ENCODE assay signal across 13 cellular contexts in the genomic region with DNA sequence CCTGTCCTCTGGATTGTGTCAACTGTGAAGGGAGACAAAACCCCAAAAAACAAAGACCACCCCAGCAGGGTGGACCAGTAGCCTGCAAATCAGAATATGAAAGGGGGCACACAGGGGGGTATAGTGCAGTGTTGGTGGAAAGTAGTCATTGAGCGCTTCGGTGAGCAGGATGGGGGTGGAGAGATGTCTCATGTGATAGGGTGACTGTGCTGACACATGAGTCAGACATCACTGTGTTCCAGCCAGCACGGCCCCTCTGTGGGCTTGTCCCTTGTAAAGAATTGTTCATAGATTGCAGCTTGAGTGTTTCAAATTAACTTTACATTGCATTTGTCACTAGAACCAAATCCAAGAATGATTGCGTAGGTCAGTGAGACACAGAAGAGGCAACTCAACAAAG. TPM values are rescaled to one million over a fixed set of nuclear protein-coding genes. Genes with fewer than 3 reads are reported as not detected.
DNase-seq lines count a peak whose midpoint lies in the region; ATAC-seq and TF ChIP-seq lines count a peak whose summit lies in the region.
"Had no signal": no experiment of that assay in that cellular context is flagged by ENCODE, and none has a peak within 500 bp of the region (broad histone marks: within the 10 kb centered on the region; RNA-seq: fewer than 3 reads in every experiment).

No MANE protein-coding gene starts in this region.

- no peak overlapping the region for H3K9ac ChIP-seq in PC-3 (ENCODE audit: low read length)
- no peak overlapping the region for H3K9ac ChIP-seq in parathyroid adenoma

- intact Hi-C loops in PC-3 (cut with micrococcal nuclease) = no loop called here

- H3K79me2 ChIP-seq in PC-3 (ENCODE audit: low read length) (0 out of 2 replicates have a peak, but pooled peaks cover 6% of the 10 kb centered on the region), parathyroid adenoma (peaks cover 25% of the 10 kb centered on the region)

- POLR2A ChIA-PET in PC-3 (lab: Charles Lee; ENCODE audit: unreplicated experiment) = no interaction called here

- no peaks in the 10 kb centered on the region for H3K9me2 ChIP-seq in PC-3 (replicated peaks; ENCODE audit: low read length)

- H3K4me2 ChIP-seq in PC-3 (ENCODE audit: low read length) (no peak overlapping the region), parathyroid adenoma (ENCODE audit: low read length) (peak overlapping the region; percentile 52)

- H4K20me1 ChIP-seq in PC-3 (ENCODE audit: low read length) = no peaks in the 10 kb centered on the region

- no peak overlapping the region for H2AFZ ChIP-seq in PC-3 (ENCODE audit: low read length)
- H2AFZ ChIP-seq in parathyroid adenoma = no peak overlapping the region

- H3K36me3 ChIP-seq in PC-3 (ENCODE audit: low read depth, low read length) (peaks cover 81% of the 10 kb centered on the region), parathyroid adenoma (ENCODE audit: control insufficient read depth, insufficient read depth, low read length) (no peaks in the 10 kb centered on the region)
- H3K36me3 ChIP-seq: right lobe of liver had no signal

- H3K4me3 ChIP-seq in PC-3 (ENCODE audit: low read length) (no peak overlapping the region), choroid plexus epithelial cell (ENCODE audit: low read depth, low read length) (no peak overlapping the region), parathyroid adenoma (ENCODE audit: low read depth, low read length) (peak overlapping the region; percentile 27)
- H3K4me3 ChIP-seq: right lobe of liver had no signal

- H3K27ac ChIP-seq in PC-3 (ENCODE audit: low read length) (no peak overlapping the region), parathyroid adenoma (peak overlapping the region; percentile 95)
- H3K27ac ChIP-seq: C4-2B, right lobe of liver had no signal

- BruUV-seq in PC-3 (replicated peaks; lab: Mats Ljungman, UMichigan) = no TSS peak

- CTCF ChIA-PET in PC-3 (lab: Charles Lee) = no interaction called here

- no peaks in the 10 kb centered on the region for H3F3A ChIP-seq in PC-3 (ENCODE audit: low read length, unreplicated experiment)

- peak; percentile 46 for DNase-seq in ELR (ENCODE audit: low read depth)
- DNase-seq in PC-3 = peak; percentile 14
- DNase-seq in choroid plexus epithelial cell (ENCODE audit: low read depth) = peak; percentile 26
- DNase-seq in NCI-H2171 treated with DMSO at 0.1 percent for 48 hours (lab: John Stamatoyannopoulos, UW) = no peak
- DNase-seq in NCI-H1417 (lab: John Stamatoyannopoulos, UW) = no peak
- no peak for DNase-seq in NCI-H128 (lab: John Stamatoyannopoulos, UW; ENCODE audit: unreplicated experiment)
- DNase-seq: NCI-H1930, NCI-H69, right lobe of liver, RPMI8226 had no signal

- peaks cover 14% of the 10 kb centered on the region for H3K9me3 ChIP-seq in PC-3 (ENCODE audit: low read length)
- no peaks in the 10 kb centered on the region for H3K9me3 ChIP-seq in parathyroid adenoma (ENCODE audit: control insufficient read depth, low read length)
- H3K9me3 ChIP-seq: right lobe of liver had no signal

- ATAC-seq in PC-3 = peak; percentile 45; the same call in 1 of the 2 replicates
- ATAC-seq: right lobe of liver had no signal

- H3K27me3 ChIP-seq in PC-3 (ENCODE audit: low read length) (no peaks in the 10 kb centered on the region), parathyroid adenoma (ENCODE audit: control insufficient read depth, insufficient read depth, low read length) (no peaks in the 10 kb centered on the region)
- H3K27me3 ChIP-seq: right lobe of liver had no signal

- no peak for TF ChIP-seq CTCF in PC-3 (conservative IDR thresholded peaks at IDR 0.05; ENCODE audit: low read depth, low read length)
- no peak for TF ChIP-seq CTCF in choroid plexus epithelial cell (conservative IDR thresholded peaks at IDR 0.05; ENCODE audit: low read depth, low read length)
- no peak for TF ChIP-seq CTCF in parathyroid adenoma (IDR thresholded peaks at IDR 0.05)

- H3K4me1 ChIP-seq in PC-3 (ENCODE audit: insufficient read depth, low read length) (no peaks in the 10 kb centered on the region), parathyroid adenoma (peaks cover 44% of the 10 kb centered on the region)
- H3K4me1 ChIP-seq: right lobe of liver had no signal

RNA-seq across cellular contexts. Expression of a gene that starts 7.4 kb away (rescaled TPM):
- total RNA-seq in PC-3 (2014; rRNA removed) = 11.6 and 11.9 TPM in 2 replicates

RNA-seq across cellular contexts. Expression of a gene that starts 23.2 kb away (rescaled TPM):
- total RNA-seq in PC-3 (2014; rRNA removed) = 0.17 and 0.47 TPM in 2 replicates
- total RNA-seq: HT-29 had no signal

RNA-seq across cellular contexts. Expression of a gene that starts 27.1 kb away (rescaled TPM):
- 2.8 and 6.2 TPM in 2 replicates for total RNA-seq in PC-3 (2014; rRNA removed)
- total RNA-seq: HT-29 had no signal

RNA-seq across cellular contexts. Expression of a gene that starts 54.7 kb away (rescaled TPM):
- total RNA-seq in PC-3 (2014; rRNA removed) = 6.9 and 8.0 TPM in 2 replicates

Comparison
In these comparisons a context has a peak if more than half of its experiments do, and no peak if none do; other contexts are left out.
1. DNase-seq: peak in ELR (single experiment), PC-3 (single experiment) and choroid plexus epithelial cell (single experiment); none in NCI-H2171 treated with DMSO at 0.1 percent for 48 hours (single experiment), NCI-H1417 (0 of 3) and NCI-H128 (single experiment).